ENCODE assay signal across 1 cellular context in genomic region chr6:80106418-80107235, GRCh38.
TF ChIP-seq lines count a peak whose summit lies in the region.

BCKDHB (plus strand) TSS chr6:80106671; CDS start chr6:80106694, 23 bp downstream.

TF ChIP-seq in WTC11, 78 proteins besides CTCF, POLR2A, EP300 and RAD21 (continued from another document):
- TF ChIP-seq ARID4B (CRISPR knock-in tag; IDR thresholded peaks at IDR 0.05; ENCODE audit: borderline replicate concordance) (peak; percentile 16; the same call in 1 of the 2 replicates), STAT6 (CRISPR knock-in tag; conservative IDR thresholded peaks at IDR 0.05; ENCODE audit: low read depth) (no peak), IRF1 (CRISPR knock-in tag; IDR thresholded peaks at IDR 0.05) (no peak), RORB (CRISPR knock-in tag; IDR thresholded peaks at IDR 0.05) (no peak), FOXK1 (CRISPR knock-in tag; IDR thresholded peaks at IDR 0.05) (0 out of 2 replicates have a peak, but pooled peaks have one; percentile 51), MXD4 (CRISPR knock-in tag; IDR thresholded peaks at IDR 0.05; ENCODE audit: borderline replicate concordance) (no peak), SMAD3 (CRISPR knock-in tag; IDR thresholded peaks at IDR 0.05; ENCODE audit: borderline replicate concordance) (peak; percentile 59; the same call in 1 of the 2 replicates), ZNF121 (CRISPR knock-in tag; IDR thresholded peaks at IDR 0.05) (no peak), NFYB (CRISPR knock-in tag; conservative IDR thresholded peaks at IDR 0.05; ENCODE audit: low read depth) (peak; percentile 73), SP1 (CRISPR knock-in tag; conservative IDR thresholded peaks at IDR 0.05) (peak; percentile 92), KAT7 (CRISPR knock-in tag; IDR thresholded peaks at IDR 0.05; ENCODE audit: borderline replicate concordance) (peak; percentile 72; the same call in 1 of the 2 replicates), FOXP4 (CRISPR knock-in tag; IDR thresholded peaks at IDR 0.05) (peak; percentile 70; the same call in 1 of the 2 replicates), HMGXB4 (CRISPR knock-in tag; IDR thresholded peaks at IDR 0.05) (peak; percentile 73), ZMAT4 (CRISPR knock-in tag; IDR thresholded peaks at IDR 0.05) (no peak), ESRRA (CRISPR knock-in tag; IDR thresholded peaks at IDR 0.05; ENCODE audit: borderline replicate concordance) (no peak), EMX1 (CRISPR knock-in tag; IDR thresholded peaks at IDR 0.05) (no peak), AFF4 (CRISPR knock-in tag; IDR thresholded peaks at IDR 0.05; ENCODE audit: borderline replicate concordance) (peak; percentile 78; the same call in 1 of the 2 replicates), ELF4 (CRISPR knock-in tag; IDR thresholded peaks at IDR 0.05; ENCODE audit: low read depth) (no peak)
